Comparison of ENCODE assay signal across 12 cellular contexts in genomic region chr17:38917259-38917658, GRCh38. TPM values are rescaled to one million over a fixed set of nuclear protein-coding genes. Genes with fewer than 3 reads are reported as not detected.
DNase-seq lines count a peak whose midpoint lies in the region; ATAC-seq, FAIRE-seq and TF ChIP-seq lines count a peak whose summit lies in the region.
"Had no signal": no experiment of that assay in that cellular context is flagged by ENCODE, and none has a peak within 500 bp of the region (broad histone marks: within the 10 kb centered on the region; RNA-seq: fewer than 3 reads in every experiment).

No MANE protein-coding gene starts in this region.

- POLR2A ChIA-PET in T-cell (lab: Charles Lee): interaction anchor here in 1 of 2 donors (0.6 kb wide), 1 partner anchor 46 kb away, joined by 4 read pairs; no protein-coding TSS in a partner anchor
- POLR2A ChIA-PET in endothelial cell of umbilical vein (lab: Charles Lee): no interaction called here

- peak overlapping the region; percentile 14 for H3K27ac ChIP-seq in left ventricle myocardium inferior (replicated peaks)
- no peak overlapping the region for H3K27ac ChIP-seq in heart right ventricle
- no peak overlapping the region for H3K27ac ChIP-seq in endothelial cell of umbilical vein (ENCODE audit: insufficient read depth, low read depth, low read length)
- H3K27ac ChIP-seq: heart left ventricle, lower lobe of right lung had no signal

- H3K9ac ChIP-seq in endothelial cell of umbilical vein (replicated peaks; ENCODE audit: extremely low read depth, insufficient read depth, low read length): no peak overlapping the region

- no peak for ATAC-seq in heart right ventricle
- ATAC-seq in T-cell (replicated peaks in 1 of 4): no peak
- no peak for ATAC-seq in GM18858 (IDR thresholded peaks at IDR 0.05; ENCODE audit: unreplicated experiment)
- ATAC-seq: heart left ventricle, lower lobe of right lung had no signal

- H3K4me3 ChIP-seq in left ventricle myocardium inferior: no peak overlapping the region
- H3K4me3 ChIP-seq in heart right ventricle: no peak overlapping the region
- no peak overlapping the region for H3K4me3 ChIP-seq in endothelial cell of umbilical vein (replicated peaks in 1 of 3; ENCODE audit: insufficient read depth in 1 of 3, low read depth in 1 of 3, low read length in 3 of 3)
- H3K4me3 ChIP-seq: heart left ventricle, lower lobe of right lung had no signal

- H3K36me3 ChIP-seq in left ventricle myocardium inferior (peaks cover 57% of the 10 kb centered on the region), heart right ventricle (peaks cover 0 to 91% (median 42%) of the 10 kb centered on the region in 9 donors), endothelial cell of umbilical vein (ENCODE audit: control insufficient read depth in 2 of 2, extremely low read depth in 1 of 2, insufficient read depth in 2 of 2, low read length in 2 of 2) (peaks cover 16 to 62% of the 10 kb centered on the region in 2 experiments)

- H3K4me3 Mint-ChIP-seq in T-cell: no peak overlapping the region

- no peaks in the 10 kb centered on the region for H3K9me3 Mint-ChIP-seq in T-cell

- H3K36me3 Mint-ChIP-seq in T-cell: peaks cover 39% of the 10 kb centered on the region

- no peak overlapping the region for H3K4me2 ChIP-seq in endothelial cell of umbilical vein (ENCODE audit: insufficient read depth, low read length)

- peak; percentile 64 for FAIRE-seq in endothelial cell of umbilical vein (lab: Jason Lieb, UNC)
- FAIRE-seq: TTC549 had no signal

- H2AFZ ChIP-seq in endothelial cell of umbilical vein (ENCODE audit: low read depth, low read length): no peak overlapping the region

- H3K79me2 ChIP-seq in endothelial cell of umbilical vein (ENCODE audit: control insufficient read depth, insufficient read depth, low read length): peaks cover 2% of the 10 kb centered on the region

- DNase-seq in left ventricle myocardium inferior (no peak), heart right ventricle (no peak), T-cell (peak in 1 of 34 experiments; percentile 2), endothelial cell of umbilical vein (ENCODE audit: low read depth, low spot score) (no peak), NCI-H1417 (lab: John Stamatoyannopoulos, UW) (no peak), DMS153 treated with DMSO at 0.1 percent for 48 hours (lab: John Stamatoyannopoulos, UW; ENCODE audit: unreplicated experiment) (no peak)
- no peak for DNase-seq in stimulated activated CD4-positive, alpha-beta T cell treated with anti-CD3 and anti-CD28 coated beads, Interleukin-2, amount 100 ng/mL, for 24 hours
- DNase-seq: heart left ventricle, lower lobe of right lung had no signal

- intact Hi-C loops in left ventricle myocardium inferior (cut with micrococcal nuclease): no loop called here
- intact Hi-C loops in heart right ventricle (cut with DNase I): loop anchor here in 1 of 10 donors (10.0 kb wide), 1 partner anchor 82 kb away; no protein-coding TSS in a partner anchor
- intact Hi-C loops in endothelial cell of umbilical vein (cut with micrococcal nuclease): no loop called here

- dilution Hi-C loops in endothelial cell of umbilical vein (cut with MboI; ENCODE audit: extremely low pct_ligation_motif_present, low sequenced_read_pairs): no loop called here

- no TSS peak for BruUV-seq in endothelial cell of umbilical vein (replicated peaks; lab: Mats Ljungman, UMichigan)

- CTCF ChIA-PET in T-cell (lab: Charles Lee): no interaction called here
- CTCF ChIA-PET in endothelial cell of umbilical vein (lab: Charles Lee): interaction anchor here (0.7 to 1.1 kb wide), 2 partner anchors 46 to 66 kb away, joined by 3 to 5 read pairs; no protein-coding TSS in a partner anchor

- H3K27me3 ChIP-seq in left ventricle myocardium inferior (ENCODE audit: low read depth) (no peaks in the 10 kb centered on the region), heart right ventricle (no peaks in the 10 kb centered on the region), endothelial cell of umbilical vein (ENCODE audit: control insufficient read depth in 2 of 2, insufficient read depth in 2 of 2, low read length in 2 of 2) (no peaks in the 10 kb centered on the region)
- H3K27me3 ChIP-seq: heart left ventricle had no signal

- 95 to 97% methylated on average over 3 of the region's 3 CpGs for WGBS in heart right ventricle, 2 donors

- H3K9me3 ChIP-seq in left ventricle myocardium inferior (replicated peaks) (no peaks in the 10 kb centered on the region), heart right ventricle (no peaks in the 10 kb centered on the region), endothelial cell of umbilical vein (replicated peaks; ENCODE audit: control insufficient read depth, insufficient read depth, low read length) (no peaks in the 10 kb centered on the region)
- H3K9me3 ChIP-seq: heart left ventricle, lower lobe of right lung had no signal

- no peak for TF ChIP-seq CTCF in left ventricle myocardium inferior (IDR thresholded peaks at IDR 0.05; ENCODE audit: borderline replicate concordance)
- TF ChIP-seq CTCF in heart right ventricle (IDR thresholded peaks at IDR 0.05): no peak
- TF ChIP-seq CTCF in endothelial cell of umbilical vein (IDR thresholded peaks at IDR 0.05; ENCODE audit: extremely low read depth in 1 of 2, insufficient read depth in 1 of 2, low read depth in 1 of 2, low read length in 2 of 2): no peak

- TF ChIP-seq POLR2A in endothelial cell of umbilical vein (IDR thresholded peaks at IDR 0.05; ENCODE audit: low read depth, low read length): no peak

- H3K4me1 Mint-ChIP-seq in T-cell: peaks cover 13 to 25% (median 17%) of the 10 kb centered on the region in 3 donors

- H3K4me1 ChIP-seq in left ventricle myocardium inferior (peaks cover 74% of the 10 kb centered on the region), heart right ventricle (peaks cover 16 to 69% (median 39%) of the 10 kb centered on the region in 9 donors), endothelial cell of umbilical vein (ENCODE audit: control insufficient read depth, extremely low read depth, insufficient read depth, low read length) (no peaks in the 10 kb centered on the region)

- peak overlapping the region; percentile 31 to 82 for H3K27ac Mint-ChIP-seq in T-cell

- H3K27me3 Mint-ChIP-seq in T-cell: no peaks in the 10 kb centered on the region

- H4K20me1 ChIP-seq in endothelial cell of umbilical vein (replicated peaks; ENCODE audit: control insufficient read depth, extremely low read depth, insufficient read depth, low read length): no peaks in the 10 kb centered on the region

- no peaks in the 10 kb centered on the region for H3K9me1 ChIP-seq in endothelial cell of umbilical vein (replicated peaks; ENCODE audit: control insufficient read depth, extremely low read depth, insufficient read depth, low read length)

TF ChIP-seq in endothelial cell of umbilical vein, 7 proteins besides CTCF, POLR2A, EP300 and RAD21:
- TF ChIP-seq MAX (IDR thresholded peaks at IDR 0.05; ENCODE audit: insufficient read depth, insufficient read length) (no peak), EZH2 (IDR thresholded peaks at IDR 0.05; ENCODE audit: borderline replicate concordance, low read depth, low read length, severe bottlenecking) (no peak), MYC (IDR thresholded peaks at IDR 0.05; ENCODE audit: low read depth, low read length) (no peak), FOS (IDR thresholded peaks at IDR 0.05; ENCODE audit: borderline replicate concordance, insufficient read depth, low read length) (no peak), GATA2 (IDR thresholded peaks at IDR 0.05; ENCODE audit: insufficient read depth, insufficient read length, low read depth, low read length) (no peak), JUN (IDR thresholded peaks at IDR 0.05; ENCODE audit: borderline replicate concordance, insufficient read depth, insufficient read length, low read depth) (no peak), POLR2AphosphoS5 (IDR thresholded peaks at IDR 0.05; ENCODE audit: insufficient read depth, low read depth, low read length) (no peak)

RNA-seq across cellular contexts. Expression of gene LASP1, which starts 47.4 kb away (rescaled TPM):
- 29.4 TPM for total RNA-seq in left ventricle myocardium inferior
- total RNA-seq in heart right ventricle: 10 to 100 TPM; 19.5 to 56.9 (median 23.0) TPM
- 10 to 100 TPM; 21.3 to 25.4 TPM for polyA plus RNA-seq in heart right ventricle
- 100 to 1,000 TPM in 4 of 5 donors, 10 to 100 TPM in 1; 97.2 to 157 (median 122) TPM for total RNA-seq in T-cell
- 231 and 242 TPM in 2 replicates for total RNA-seq in endothelial cell of umbilical vein
- polyA plus RNA-seq in endothelial cell of umbilical vein: 214 and 247 TPM in 2 replicates
- polyA plus RNA-seq in endothelial cell of umbilical vein (2011; cell fraction: cytosol; rRNA removed): 148 and 183 TPM in 2 replicates
- polyA plus RNA-seq in endothelial cell of umbilical vein (2011; cell fraction: nucleus; rRNA removed): 122 and 137 TPM in 2 replicates
- polyA plus RNA-seq in endothelial cell of umbilical vein (2012): 177 and 200 TPM in 2 replicates
- 232 and 233 TPM in 2 replicates for polyA minus RNA-seq in endothelial cell of umbilical vein
- polyA minus RNA-seq in endothelial cell of umbilical vein (2011; cell fraction: cytosol; rRNA and poly(A)+ RNA removed): 92.4 TPM
- 61.7 and 87.6 TPM in 2 replicates for polyA minus RNA-seq in endothelial cell of umbilical vein (2011; cell fraction: nucleus; rRNA and poly(A)+ RNA removed)

RNA-seq across cellular contexts. Expression of gene FBXO47, which starts 49.9 kb away (rescaled TPM):
- not detected for total RNA-seq in left ventricle myocardium inferior
- not detected for total RNA-seq in heart right ventricle
- polyA plus RNA-seq in heart right ventricle: not detected
- not detected for total RNA-seq in T-cell
- total RNA-seq in endothelial cell of umbilical vein: not detected in 2 replicates
- polyA plus RNA-seq in endothelial cell of umbilical vein: not detected in 2 replicates
- not detected in 2 replicates for polyA plus RNA-seq in endothelial cell of umbilical vein (2011; cell fraction: cytosol; rRNA removed)
- polyA plus RNA-seq in endothelial cell of umbilical vein (2011; cell fraction: nucleus; rRNA removed): not detected in 2 replicates
- not detected in 2 replicates for polyA plus RNA-seq in endothelial cell of umbilical vein (2012)
- polyA minus RNA-seq in endothelial cell of umbilical vein: not detected in 2 replicates
- not detected for polyA minus RNA-seq in endothelial cell of umbilical vein (2011; cell fraction: cytosol; rRNA and poly(A)+ RNA removed)
- polyA minus RNA-seq in endothelial cell of umbilical vein (2011; cell fraction: nucleus; rRNA and poly(A)+ RNA removed): not detected in 2 replicates
- total RNA-seq: lower lobe of right lung, posterior vena cava had no signal
- polyA plus RNA-seq: heart left ventricle had no signal
